13 cellular contexts compared by ENCODE assay signal in the genomic region with DNA sequence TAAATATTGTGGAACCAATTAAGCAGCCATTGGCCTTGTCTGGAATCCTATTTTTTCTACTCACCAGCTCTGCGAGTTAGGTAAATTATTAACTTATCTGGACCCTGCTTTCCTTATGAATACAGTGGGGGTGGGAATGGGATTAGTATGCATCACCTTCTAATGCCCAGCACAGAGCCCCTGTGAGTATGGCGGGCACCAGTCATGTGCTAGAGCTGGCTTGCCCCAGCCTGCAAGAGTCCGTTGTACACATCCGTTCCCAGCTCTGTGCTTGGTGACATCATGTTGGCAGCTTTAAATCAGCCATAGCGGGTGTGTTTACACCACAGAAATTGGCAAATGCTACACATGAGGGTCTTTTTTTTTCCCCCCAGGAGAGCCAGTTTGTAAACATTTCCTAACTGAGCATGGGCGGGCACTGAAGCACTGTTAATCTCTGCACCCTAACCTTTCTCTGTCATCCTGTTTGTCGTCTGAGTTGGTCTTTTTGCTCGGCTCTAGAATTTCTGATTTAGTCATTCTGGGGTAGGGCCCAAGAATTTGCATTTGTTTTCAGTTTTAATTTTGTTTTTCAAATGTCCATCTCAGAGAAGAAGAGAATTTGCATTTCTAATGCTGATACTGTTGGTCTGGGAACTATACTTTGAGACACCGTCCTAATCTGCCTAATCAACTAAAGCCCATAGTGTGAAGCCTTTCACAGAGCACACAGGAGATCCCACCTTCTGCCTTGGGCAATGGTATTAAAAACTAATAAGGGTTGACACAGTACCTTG.
DNase-seq lines count a peak whose midpoint lies in the region; ATAC-seq and TF ChIP-seq lines count a peak whose summit lies in the region.
"Had no signal": no experiment of that assay in that cellular context is flagged by ENCODE, and none has a peak within 500 bp of the region (broad histone marks: within the 10 kb centered on the region; RNA-seq: fewer than 3 reads in every experiment).

No MANE protein-coding gene starts in this region.

- H3K4me2 ChIP-seq in GM23338: no peak overlapping the region

- DNase-seq in GM13977 (ENCODE audit: low spot score) (peak; percentile 43), sciatic nerve (ENCODE audit: low spot score) (no peak), DMS153 (lab: John Stamatoyannopoulos, UW) (no peak), C1 segment of cervical spinal cord (lab: John Stamatoyannopoulos, UW) (no peak), GM23338 (ENCODE audit: low spot score) (no peak)
- DNase-seq: activated CD4-positive, alpha-beta T cell treated with anti-CD3 and anti-CD28 coated beads, Interleukin-2, amount 50 U/mL, for 1 hour; H7 had no signal

- no peaks in the 10 kb centered on the region for H3K9me2 ChIP-seq in GM23338 (ENCODE audit: insufficient read depth)

- no peak overlapping the region for H3K27ac Mint-ChIP-seq in GM23338
- H3K27ac Mint-ChIP-seq: activated T-helper 2 cell treated with anti-CD3 and anti-CD28 coated beads, Interferon-gamma antibody, Interleukin-2, Interleukin-4, amounts not matched to agents 10 μg/mL and 5 μg/mL and 100 μg/mL, durations not matched to agents 14 hours and 24 hours and 36 hours had no signal

- ATAC-seq in GM19351 (IDR thresholded peaks at IDR 0.05; ENCODE audit: unreplicated experiment) (peak; percentile 80), HG02678 (IDR thresholded peaks at IDR 0.05; ENCODE audit: unreplicated experiment) (peak; percentile 74), HG03439 (IDR thresholded peaks at IDR 0.05; ENCODE audit: unreplicated experiment) (peak; percentile 89), sciatic nerve (no peak), GM23338 (no peak)

- TF ChIP-seq CTCF in GM13977 (IDR thresholded peaks at IDR 0.05; ENCODE audit: extremely low read depth, insufficient read depth, missing control alignments) (no peak), GM23338 (conservative IDR thresholded peaks at IDR 0.05; ENCODE audit: low read depth in 2 of 2) (no peak)

- no peaks in the 10 kb centered on the region; the same call in 2 of the 3 replicates for H3K9me3 Mint-ChIP-seq in GM23338
- H3K9me3 Mint-ChIP-seq: activated T-helper 2 cell treated with anti-CD3 and anti-CD28 coated beads, Interferon-gamma antibody, Interleukin-2, Interleukin-4, amounts not matched to agents 10 μg/mL and 5 μg/mL and 100 μg/mL, durations not matched to agents 14 hours and 24 hours and 36 hours had no signal

- 0 out of 2 replicates have a peak, but pooled peaks cover 5% of the 10 kb centered on the region for H3K4me1 ChIP-seq in GM23338 (ENCODE audit: insufficient read depth)
- H3K4me1 ChIP-seq: prostate gland, vagina had no signal

- H3K27ac ChIP-seq in GM23338 (ENCODE audit: low read depth): no peak overlapping the region
- H3K27ac ChIP-seq: prostate gland, vagina had no signal

- intact Hi-C loops in sciatic nerve (cut with DNase I): no loop called here

- H3K27me3 ChIP-seq in GM23338 (ENCODE audit: insufficient read depth): no peaks in the 10 kb centered on the region
- H3K27me3 ChIP-seq: vagina had no signal

- no peak overlapping the region for H3K4me3 ChIP-seq in GM23338
- H3K4me3 ChIP-seq: prostate gland, vagina had no signal

- H3K4me1 Mint-ChIP-seq in GM23338: peaks cover 22% of the 10 kb centered on the region

- no peaks in the 10 kb centered on the region for H3K79me2 ChIP-seq in GM23338 (replicated peaks; ENCODE audit: insufficient read depth)

- H2AFZ ChIP-seq in GM23338: no peak overlapping the region

- H3K36me3 Mint-ChIP-seq in GM23338 (ENCODE audit: low read depth): no peaks in the 10 kb centered on the region

- H3K27me3 Mint-ChIP-seq in GM23338 (ENCODE audit: insufficient read depth, low read depth, poor library complexity): peaks cover 10% of the 10 kb centered on the region

- in situ Hi-C loops in GM13977 (cut with MboI; ENCODE audit: low pct_unique_long_range_greater_than_20kb, low sequenced_read_pairs, unreplicated experiment): no loop called here

- no peak overlapping the region for H3K4me3 Mint-ChIP-seq in GM23338

- no peaks in the 10 kb centered on the region for H3F3A ChIP-seq in GM23338 (replicated peaks; ENCODE audit: low read depth)

- H4K20me1 ChIP-seq in GM23338 (replicated peaks; ENCODE audit: insufficient read depth): no peaks in the 10 kb centered on the region

- no peaks in the 10 kb centered on the region for H3K36me3 ChIP-seq in GM23338 (ENCODE audit: insufficient read depth)
- H3K36me3 ChIP-seq: prostate gland, vagina had no signal

TF ChIP-seq in GM23338, 12 proteins besides CTCF, POLR2A, EP300 and RAD21 (continues in another document):
- TF ChIP-seq CREB1 (CRISPR knock-in tag; IDR thresholded peaks at IDR 0.05; ENCODE audit: low read depth) (no peak), STAT1 (IDR thresholded peaks at IDR 0.05; ENCODE audit: unreplicated experiment) (no peak), NANOG (IDR thresholded peaks at IDR 0.05; ENCODE audit: borderline replicate concordance) (no peak), EZH2phosphoT487 (IDR thresholded peaks at IDR 0.05; ENCODE audit: unreplicated experiment) (no peak), JUNB (IDR thresholded peaks at IDR 0.05; ENCODE audit: unreplicated experiment) (no peak), ZNF114 (CRISPR knock-in tag; IDR thresholded peaks at IDR 0.05) (no peak), POLR2AphosphoS5 (IDR thresholded peaks at IDR 0.05; ENCODE audit: low read depth) (no peak), EZH2 (IDR thresholded peaks at IDR 0.05; ENCODE audit: low read depth, unreplicated experiment) (no peak), ZNF331 (CRISPR knock-in tag; IDR thresholded peaks at IDR 0.05; ENCODE audit: low read depth) (no peak), ETS1 (IDR thresholded peaks at IDR 0.05) (no peak)
- TF ChIP-seq, protein P1, sequence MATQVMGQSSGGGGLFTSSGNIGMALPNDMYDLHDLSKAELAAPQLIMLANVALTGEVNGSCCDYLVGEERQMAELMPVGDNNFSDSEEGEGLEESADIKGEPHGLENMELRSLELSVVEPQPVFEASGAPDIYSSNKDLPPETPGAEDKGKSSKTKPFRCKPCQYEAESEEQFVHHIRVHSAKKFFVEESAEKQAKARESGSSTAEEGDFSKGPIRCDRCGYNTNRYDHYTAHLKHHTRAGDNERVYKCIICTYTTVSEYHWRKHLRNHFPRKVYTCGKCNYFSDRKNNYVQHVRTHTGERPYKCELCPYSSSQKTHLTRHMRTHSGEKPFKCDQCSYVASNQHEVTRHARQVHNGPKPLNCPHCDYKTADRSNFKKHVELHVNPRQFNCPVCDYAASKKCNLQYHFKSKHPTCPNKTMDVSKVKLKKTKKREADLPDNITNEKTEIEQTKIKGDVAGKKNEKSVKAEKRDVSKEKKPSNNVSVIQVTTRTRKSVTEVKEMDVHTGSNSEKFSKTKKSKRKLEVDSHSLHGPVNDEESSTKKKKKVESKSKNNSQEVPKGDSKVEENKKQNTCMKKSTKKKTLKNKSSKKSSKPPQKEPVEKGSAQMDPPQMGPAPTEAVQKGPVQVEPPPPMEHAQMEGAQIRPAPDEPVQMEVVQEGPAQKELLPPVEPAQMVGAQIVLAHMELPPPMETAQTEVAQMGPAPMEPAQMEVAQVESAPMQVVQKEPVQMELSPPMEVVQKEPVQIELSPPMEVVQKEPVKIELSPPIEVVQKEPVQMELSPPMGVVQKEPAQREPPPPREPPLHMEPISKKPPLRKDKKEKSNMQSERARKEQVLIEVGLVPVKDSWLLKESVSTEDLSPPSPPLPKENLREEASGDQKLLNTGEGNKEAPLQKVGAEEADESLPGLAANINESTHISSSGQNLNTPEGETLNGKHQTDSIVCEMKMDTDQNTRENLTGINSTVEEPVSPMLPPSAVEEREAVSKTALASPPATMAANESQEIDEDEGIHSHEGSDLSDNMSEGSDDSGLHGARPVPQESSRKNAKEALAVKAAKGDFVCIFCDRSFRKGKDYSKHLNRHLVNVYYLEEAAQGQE (IDR thresholded peaks at IDR 0.05; ENCODE audit: unreplicated experiment): no peak

Comparison
In these comparisons a context has a peak if more than half of its experiments do, and no peak if none do; other contexts are left out.
1. ATAC-seq: peak in GM19351 (single experiment), HG02678 (single experiment) and HG03439 (single experiment); none in sciatic nerve (single experiment) and GM23338 (single experiment).